Comparison of ENCODE assay signal across 8 cellular contexts in the genomic region with DNA sequence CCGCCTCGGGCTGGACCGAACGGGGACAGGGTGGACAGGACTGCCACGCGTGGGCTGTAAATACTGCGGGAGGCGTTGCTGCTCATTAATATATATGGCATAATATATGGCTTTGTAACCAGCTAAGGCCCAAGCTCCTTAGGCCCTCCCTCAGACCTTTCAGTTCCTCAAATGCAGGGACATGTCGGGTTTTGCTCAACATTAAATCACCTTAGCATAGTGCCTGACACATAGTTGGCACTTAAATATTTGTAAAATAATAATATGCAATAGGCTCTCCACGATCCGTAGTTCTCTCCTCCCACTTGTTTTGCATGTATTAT. TPM values are rescaled to one million over a fixed set of nuclear protein-coding genes. Genes with fewer than 3 reads are reported as not detected.
DNase-seq lines count a peak whose midpoint lies in the region; ATAC-seq and TF ChIP-seq lines count a peak whose summit lies in the region.

No MANE protein-coding gene starts in this region.

- ATAC-seq in HG03521 (IDR thresholded peaks at IDR 0.05; ENCODE audit: unreplicated experiment): peak; percentile 54
- no peak for ATAC-seq in activated naive CD8-positive, alpha-beta T cell treated with anti-CD3 and anti-CD28 coated beads, Interleukin-2, amount 50 U/mL, for 24 hours

- TF ChIP-seq POLR2A in thyroid gland (IDR thresholded peaks at IDR 0.05): no peak

- no peaks in the 10 kb centered on the region for H3K27me3 ChIP-seq in layer of hippocampus (ENCODE audit: control insufficient read depth, insufficient read depth, low read length)
- no peaks in the 10 kb centered on the region for H3K27me3 ChIP-seq in thyroid gland

- no peaks in the 10 kb centered on the region for H3K9me3 Mint-ChIP-seq in activated naive CD8-positive, alpha-beta T cell treated with anti-CD3 and anti-CD28 coated beads, Interleukin-2, amount 50 U/mL, for 24 hours

- peaks cover 35% of the 10 kb centered on the region for H3K4me1 Mint-ChIP-seq in activated naive CD8-positive, alpha-beta T cell treated with anti-CD3 and anti-CD28 coated beads, Interleukin-2, amount 50 U/mL, for 24 hours

- no peaks in the 10 kb centered on the region for H3K27me3 Mint-ChIP-seq in activated naive CD8-positive, alpha-beta T cell treated with anti-CD3 and anti-CD28 coated beads, Interleukin-2, amount 50 U/mL, for 24 hours

- H3K27ac Mint-ChIP-seq in activated naive CD8-positive, alpha-beta T cell treated with anti-CD3 and anti-CD28 coated beads, Interleukin-2, amount 50 U/mL, for 24 hours: peak overlapping the region; percentile 90

- DNase-seq in DMS114 treated with DMSO at 0.1 percent for 48 hours (lab: John Stamatoyannopoulos, UW; ENCODE audit: unreplicated experiment) (peak; percentile 10), GM20000 (ENCODE audit: low spot score) (peak; percentile 76), thyroid gland (no peak), NCI-H2107 treated with DMSO at 0.1 percent for 48 hours (lab: John Stamatoyannopoulos, UW; ENCODE audit: unreplicated experiment) (no peak), NCI-H510A (lab: John Stamatoyannopoulos, UW) (no peak)
- no peak for DNase-seq in activated naive CD8-positive, alpha-beta T cell treated with anti-CD3 and anti-CD28 coated beads, Interleukin-2, amount 50 U/mL, for 24 hours

- no peaks in the 10 kb centered on the region for H3K36me3 ChIP-seq in thyroid gland

- H3K4me3 ChIP-seq in thyroid gland (replicated peaks in 1 of 3): peak overlapping the region; percentile 38 to 80 (median 78)

- TF ChIP-seq CTCF in GM20000 (IDR thresholded peaks at IDR 0.05; ENCODE audit: extremely low read depth, missing control alignments) (no peak), thyroid gland (IDR thresholded peaks at IDR 0.05) (no peak)

- peaks cover 10 to 15% of the 10 kb centered on the region in 2 donors for H3K4me1 ChIP-seq in thyroid gland

- H3K27ac ChIP-seq in layer of hippocampus (ENCODE audit: low read depth, low read length) (peak overlapping the region; percentile 72), thyroid gland (peak overlapping the region; percentile 74 to 88 (median 76))

- peaks cover 10% of the 10 kb centered on the region for H3K36me3 Mint-ChIP-seq in activated naive CD8-positive, alpha-beta T cell treated with anti-CD3 and anti-CD28 coated beads, Interleukin-2, amount 50 U/mL, for 24 hours (ENCODE audit: low read depth)

- H3K4me3 Mint-ChIP-seq in activated naive CD8-positive, alpha-beta T cell treated with anti-CD3 and anti-CD28 coated beads, Interleukin-2, amount 50 U/mL, for 24 hours: peak overlapping the region; percentile 96

- no peaks in the 10 kb centered on the region for H3K9me3 ChIP-seq in thyroid gland

- 38 to 49% methylated on average over 11 of the region's 11 CpGs for WGBS in thyroid gland, 2 donors

- intact Hi-C loops in thyroid gland (cut with DNase I): no loop called here

RNA-seq across cellular contexts. Expression of a gene that starts 0.4 kb away (rescaled TPM):
- 10 to 100 TPM; 29.2 to 43.5 (median 30.4) TPM for total RNA-seq in thyroid gland

Comparison
In these comparisons a context has a peak if more than half of its experiments do, and no peak if none do; other contexts are left out.
1. DNase-seq: peak in DMS114 treated with DMSO at 0.1 percent for 48 hours (single experiment) and GM20000 (single experiment); none in activated naive CD8-positive, alpha-beta T cell treated with anti-CD3 and anti-CD28 coated beads, Interleukin-2, amount 50 U/mL, for 24 hours (single experiment), thyroid gland (0 of 2), NCI-H2107 treated with DMSO at 0.1 percent for 48 hours (single experiment) and NCI-H510A (single experiment).